Comparison of ENCODE assay signal across 8 cellular contexts in genomic region chr1:31064115-31064514, GRCh38. TPM values are rescaled to one million over a fixed set of nuclear protein-coding genes. Genes with fewer than 3 reads are reported as not detected.
DNase-seq lines count a peak whose midpoint lies in the region; ATAC-seq, FAIRE-seq and TF ChIP-seq lines count a peak whose summit lies in the region.

No MANE protein-coding gene starts in this region.

- H3K27me3 ChIP-seq in GM06990 (replicated peaks; ENCODE audit: control insufficient read depth, insufficient read depth, low read length) (no peaks in the 10 kb centered on the region), RWPE2 (ENCODE audit: insufficient read depth, poor library complexity, severe bottlenecking) (no peaks in the 10 kb centered on the region), fibroblast of lung (ENCODE audit: control insufficient read depth, insufficient read depth, low read length) (no peaks in the 10 kb centered on the region), prostate gland (replicated peaks; ENCODE audit: insufficient read depth) (no peaks in the 10 kb centered on the region)

- H3K4me1 ChIP-seq in RWPE2 (ENCODE audit: insufficient read depth, poor library complexity, severe bottlenecking) (peaks cover 5% of the 10 kb centered on the region), fibroblast of lung (ENCODE audit: control insufficient read depth, extremely low read depth, insufficient read depth, low read length) (no peaks in the 10 kb centered on the region), prostate gland (replicated peaks) (peaks cover 11% of the 10 kb centered on the region)

- peaks cover 2% of the 10 kb centered on the region; the same call in 1 of the 2 replicates for H3K36me3 ChIP-seq in GM06990 (ENCODE audit: control insufficient read depth, insufficient read depth, low read length)
- H3K36me3 ChIP-seq in RWPE2 (ENCODE audit: low read depth), result peaks cover 29% of the 10 kb centered on the region
- H3K36me3 ChIP-seq in fibroblast of lung (ENCODE audit: control insufficient read depth, insufficient read depth, low read length), result peaks cover 3% of the 10 kb centered on the region
- peaks cover 0 to 3% of the 10 kb centered on the region in 2 donors for H3K36me3 ChIP-seq in prostate gland

- H3K4me2 ChIP-seq in fibroblast of lung (ENCODE audit: extremely low read depth, insufficient read depth, low read length), result peak overlapping the region; percentile 85

- H3K27ac ChIP-seq in RWPE2 (ENCODE audit: poor library complexity, severe bottlenecking) (peak overlapping the region; percentile 83), fibroblast of lung (ENCODE audit: insufficient read depth, low read length) (peak overlapping the region; percentile 40), prostate gland (peak overlapping the region; percentile 96 to 99)

- under 1% methylated on average over 6 of the region's 6 CpGs for WGBS in prostate gland

- DNase-seq in GM06990 (ENCODE audit: extremely low read depth, insufficient read length) (no peak), RWPE2 (ENCODE audit: low spot score) (no peak), fibroblast of lung (ENCODE audit: low read depth in 2 of 2) (no peak), prostate gland (ENCODE audit: low spot score) (no peak), GM12892 (ENCODE audit: insufficient read length) (no peak)

- peaks cover 7% of the 10 kb centered on the region for H4K20me1 ChIP-seq in fibroblast of lung (ENCODE audit: control insufficient read depth, extremely low read depth, insufficient read depth, low read length)

- H2AFZ ChIP-seq in fibroblast of lung (ENCODE audit: low read length), result no peak overlapping the region

- H3K79me2 ChIP-seq in fibroblast of lung (ENCODE audit: control insufficient read depth, insufficient read depth, low read length), result peaks cover 62% of the 10 kb centered on the region

- no peak for FAIRE-seq in GM12892 (lab: Jason Lieb, UNC)

- intact Hi-C loops in prostate gland (cut with DNase I), result loop anchor here (5.0 to 10.0 kb wide), 4 partner anchors 92 to 269 kb away; no protein-coding TSS in a partner anchor

- TF ChIP-seq CTCF in GM06990 (IDR thresholded peaks at IDR 0.05; ENCODE audit: insufficient read depth, low read length, poor library complexity, severe bottlenecking) (no peak), RWPE2 (IDR thresholded peaks at IDR 0.05; ENCODE audit: poor library complexity, severe bottlenecking) (no peak), fibroblast of lung (conservative IDR thresholded peaks at IDR 0.05 in 1 of 2, IDR thresholded peaks at IDR 0.05 in 1 of 2; ENCODE audit: low read depth in 1 of 2, low read length in 2 of 2) (no peak), prostate gland (IDR thresholded peaks at IDR 0.05) (no peak)

- TF ChIP-seq POLR2A in prostate gland (IDR thresholded peaks at IDR 0.05) (no peak), GM12892 (IDR thresholded peaks at IDR 0.05; ENCODE audit: low read depth, low read length) (no peak)

- H3K4me3 ChIP-seq in GM06990 (replicated peaks; ENCODE audit: low read depth, low read length), result peak overlapping the region; percentile 69
- peak overlapping the region; percentile 67 for H3K4me3 ChIP-seq in RWPE2 (ENCODE audit: severe bottlenecking)
- H3K4me3 ChIP-seq in fibroblast of lung (replicated peaks in 1 of 4; ENCODE audit: control extremely low read depth in 1 of 4, insufficient read depth in 1 of 4, low read depth in 3 of 4, low read length in 4 of 4), result peak overlapping the region; percentile 76 to 99 (median 91)
- peak overlapping the region; percentile 62 to 75 for H3K4me3 ChIP-seq in prostate gland

- ATAC-seq in RWPE2 (ENCODE audit: low read depth) (no peak), HG03460 (IDR thresholded peaks at IDR 0.05; ENCODE audit: unreplicated experiment) (no peak), HG03432 (IDR thresholded peaks at IDR 0.05; ENCODE audit: unreplicated experiment) (no peak), GM19463 (IDR thresholded peaks at IDR 0.05; ENCODE audit: unreplicated experiment) (no peak)

- no peaks in the 10 kb centered on the region for H3K9me3 ChIP-seq in RWPE2 (ENCODE audit: severe bottlenecking)
- no peaks in the 10 kb centered on the region for H3K9me3 ChIP-seq in fibroblast of lung (ENCODE audit: control insufficient read depth, insufficient read depth, low read depth, low read length)
- H3K9me3 ChIP-seq in prostate gland, result no peaks in the 10 kb centered on the region

- peak overlapping the region; percentile 92 for H3K9ac ChIP-seq in fibroblast of lung (ENCODE audit: insufficient read depth, low read length)

RNA-seq across cellular contexts. Expression of gene PUM1, which starts 1.4 kb away (rescaled TPM):
- total RNA-seq in fibroblast of lung, result 55.2 and 59.3 TPM in 2 replicates
- 70.5 and 83.1 TPM in 2 replicates for polyA plus RNA-seq in fibroblast of lung
- polyA plus RNA-seq in fibroblast of lung (2012), result 37.4 and 52.3 TPM in 2 replicates
- 319 and 401 TPM in 2 replicates for polyA minus RNA-seq in fibroblast of lung (ENCODE audit: low replicate concordance)
- total RNA-seq in prostate gland, result 100 to 1,000 TPM in 1 of 2 donors, 10 to 100 TPM in 1; 80.3 to 120 TPM
- polyA plus RNA-seq in GM12892 (2012; ENCODE audit: missing spikeins), result 33.6 TPM

Comparison
In these comparisons a context has a peak if more than half of its experiments do, and no peak if none do; other contexts are left out.
1. H3K27ac ChIP-seq: peak in every context shown above with its lines; median percentile 98 in prostate gland; 83 in RWPE2; 40 in fibroblast of lung.